Comparison of ENCODE assay signal across 8 cellular contexts in the genomic region with DNA sequence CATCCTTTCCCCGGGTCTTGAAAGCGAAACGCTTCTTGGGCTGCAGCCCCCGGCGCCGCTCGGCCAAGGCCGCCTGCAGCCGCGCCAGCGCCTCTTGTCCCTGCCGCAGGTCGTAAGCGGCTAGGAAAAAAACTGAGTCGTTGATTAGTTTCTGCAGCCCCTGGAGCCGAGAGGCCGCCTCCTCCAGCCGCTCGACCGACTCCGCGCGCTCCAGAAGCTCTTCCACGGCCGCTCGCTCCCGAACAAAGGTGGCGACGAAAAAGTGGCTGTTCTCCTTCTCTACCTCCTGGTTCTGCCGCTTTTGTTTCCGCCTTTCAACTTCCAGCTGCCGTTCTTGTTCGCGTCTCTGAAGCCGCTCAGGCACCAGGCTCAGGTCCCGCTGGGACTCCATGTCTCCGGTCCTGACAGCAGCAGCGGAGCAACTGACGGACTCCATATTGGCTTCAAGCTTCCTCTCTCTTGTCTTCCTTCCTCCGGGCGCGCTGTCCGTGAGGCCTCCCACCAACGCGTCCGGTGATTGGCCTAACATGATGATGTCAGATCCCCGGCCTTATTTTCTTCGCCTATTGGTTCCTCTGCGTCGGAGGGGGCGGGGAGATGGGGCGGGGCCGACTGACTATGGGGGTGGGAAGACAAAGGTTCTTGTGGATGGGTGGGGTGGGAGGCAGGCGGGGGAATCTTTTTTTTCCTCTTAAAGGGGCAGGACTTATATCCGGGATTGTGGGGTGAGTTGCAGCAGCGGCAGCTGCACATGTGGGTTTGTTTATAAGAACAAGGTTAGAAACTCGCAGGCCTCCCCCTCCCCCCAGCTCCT. TPM values are rescaled to one million over a fixed set of nuclear protein-coding genes. Genes with fewer than 3 reads are reported as not detected.
DNase-seq lines count a peak whose midpoint lies in the region; ATAC-seq, FAIRE-seq and TF ChIP-seq lines count a peak whose summit lies in the region.

A gene with protein sequence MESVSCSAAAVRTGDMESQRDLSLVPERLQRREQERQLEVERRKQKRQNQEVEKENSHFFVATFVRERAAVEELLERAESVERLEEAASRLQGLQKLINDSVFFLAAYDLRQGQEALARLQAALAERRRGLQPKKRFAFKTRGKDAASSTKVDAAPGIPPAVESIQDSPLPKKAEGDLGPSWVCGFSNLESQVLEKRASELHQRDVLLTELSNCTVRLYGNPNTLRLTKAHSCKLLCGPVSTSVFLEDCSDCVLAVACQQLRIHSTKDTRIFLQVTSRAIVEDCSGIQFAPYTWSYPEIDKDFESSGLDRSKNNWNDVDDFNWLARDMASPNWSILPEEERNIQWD (minus strand): TSS at position 466 of the 814 bp plus-strand sequence. CDS start 30 bp downstream, at position 436.

- H3K4me3 ChIP-seq in astrocyte of the cerebellum (ENCODE audit: low read depth, low read length) (peak within 1 kb of the TSS; percentile 98), uterus (peak within 1 kb of the TSS; percentile 80 to 97)

- TF ChIP-seq POLR2A in uterus (IDR thresholded peaks at IDR 0.05): peak; percentile 91 to 94

- no peaks in the 10 kb centered on the region for H3K9me3 ChIP-seq in uterus

- TF ChIP-seq CTCF in astrocyte of the cerebellum (IDR thresholded peaks at IDR 0.05; ENCODE audit: low read depth, low read length, missing control alignments) (no peak), uterus (IDR thresholded peaks at IDR 0.05) (peak in 1 of 4 experiments; percentile 4)

- in situ Hi-C loops in astrocyte of the cerebellum (cut with HindIII; ENCODE audit: low sequenced_read_pairs): no loop called here

- H3K27ac Mint-ChIP-seq in T-helper 2 cell treated with Interferon-gamma antibody and Interleukin-4, amounts not matched to agents 5 μg/mL and 100 μg/mL, for 36 hours: peak within 1 kb of the TSS; percentile 100

- intact Hi-C loops in uterus (cut with DNase I; ENCODE audit: low total_unique reads): loop anchor here (5.0 kb wide), 1 partner anchor 36 kb away; the partner anchor contains the start of gene BICRAL

- peaks cover 26% of the 10 kb centered on the region for H3K4me1 Mint-ChIP-seq in T-helper 2 cell treated with Interferon-gamma antibody and Interleukin-4, amounts not matched to agents 5 μg/mL and 100 μg/mL, for 36 hours (ENCODE audit: low read depth)

- ATAC-seq in HG02973 (IDR thresholded peaks at IDR 0.05; ENCODE audit: unreplicated experiment): peak; percentile 56

- no peaks in the 10 kb centered on the region for H3K27me3 ChIP-seq in uterus

- DNase-seq in GM18507 (ENCODE audit: extremely low spot score, insufficient read length, low read depth): peak; percentile 94
- peak; percentile 98 for DNase-seq in NCI-H2029 (lab: John Stamatoyannopoulos, UW)
- DNase-seq in T-helper 2 cell treated with Interferon-gamma antibody and Interleukin-4, amounts not matched to agents 5 μg/mL and 100 μg/mL, for 36 hours (ENCODE audit: low spot score): peak; percentile 91
- DNase-seq in astrocyte of the cerebellum (ENCODE audit: low read depth): peak; percentile 97
- DNase-seq in hepatic stellate cell (ENCODE audit: low spot score): peak; percentile 99
- peak; percentile 100 for DNase-seq in putamen (ENCODE audit: low spot score)
- DNase-seq in uterus: peak; percentile 94 to 96

- no peaks in the 10 kb centered on the region for H3K9me3 Mint-ChIP-seq in T-helper 2 cell treated with Interferon-gamma antibody and Interleukin-4, amounts not matched to agents 5 μg/mL and 100 μg/mL, for 36 hours

- peaks cover 0 to 9% of the 10 kb centered on the region in 2 donors for H3K4me1 ChIP-seq in uterus

- no peaks in the 10 kb centered on the region for H3K27me3 Mint-ChIP-seq in T-helper 2 cell treated with Interferon-gamma antibody and Interleukin-4, amounts not matched to agents 5 μg/mL and 100 μg/mL, for 36 hours (ENCODE audit: low read depth)

- H3K36me3 ChIP-seq in uterus: no peaks in the 10 kb centered on the region

- peak within 1 kb of the TSS; percentile 100 for H3K4me3 Mint-ChIP-seq in T-helper 2 cell treated with Interferon-gamma antibody and Interleukin-4, amounts not matched to agents 5 μg/mL and 100 μg/mL, for 36 hours

- H3K36me3 Mint-ChIP-seq in T-helper 2 cell treated with Interferon-gamma antibody and Interleukin-4, amounts not matched to agents 5 μg/mL and 100 μg/mL, for 36 hours (ENCODE audit: low read depth): peaks cover 21% of the 10 kb centered on the region

- peak; percentile 97 for FAIRE-seq in GM18507 (lab: Jason Lieb, UNC)

- H3K27ac ChIP-seq in uterus: peak within 1 kb of the TSS; percentile 98

RNA-seq across cellular contexts. Expression of the gene that starts here (rescaled TPM):
- total RNA-seq in uterus: 10 to 100 TPM in 3 of 4 donors, 1 to 10 TPM in 1; 7.9 to 48.7 (median 14.6) TPM

Comparison
In these comparisons a context has a peak if more than half of its experiments do, and no peak if none do; other contexts are left out.
1. Peak in every context shown above with its lines: DNase-seq, ATAC-seq, H3K4me3 ChIP-seq and H3K27ac ChIP-seq.